In genomic region chr5:59620535-59621212, GRCh38 we compare ENCODE assay signal across 22 cellular contexts.
A peak's percentile ranks its signal among the peaks of the same experiment; 100 is the strongest.
DNase-seq lines count a peak whose midpoint lies in the region; ATAC-seq, FAIRE-seq and TF ChIP-seq lines count a peak whose summit lies in the region.
"Had no signal": no experiment of that assay in that cellular context is flagged by ENCODE, and none has a peak within 500 bp of the region (broad histone marks: within the 10 kb centered on the region; RNA-seq: fewer than 3 reads in every experiment).

No MANE protein-coding gene starts in this region.

- no peaks in the 10 kb centered on the region for H3K9me3 ChIP-seq in GM12878 (replicated peaks; ENCODE audit: control insufficient read depth, insufficient read depth, low read length)
- no peaks in the 10 kb centered on the region for H3K9me3 ChIP-seq in thyroid gland
- H3K9me3 ChIP-seq in PC-3 (ENCODE audit: low read length), result no peaks in the 10 kb centered on the region
- H3K9me3 ChIP-seq: sigmoid colon, SJCRH30 had no signal

- peak; percentile 8 for DNase-seq in AG08395 (ENCODE audit: low spot score)
- no peak for DNase-seq in GM12878 (ENCODE audit: low read depth, low spot score)
- DNase-seq in NCI-H2227 (lab: John Stamatoyannopoulos, UW; ENCODE audit: unreplicated experiment), result no peak
- no peak for DNase-seq in hypothalamus (lab: John Stamatoyannopoulos, UW)
- no peak for DNase-seq in thyroid gland
- no peak for DNase-seq in PC-3
- DNase-seq: ACHN; activated CD4-positive, alpha-beta T cell treated with anti-CD3 and anti-CD28 coated beads, Interleukin-2, amount 10 ng/mL, durations not matched to agents 24 days and 14 days; activated T-cell treated with anti-CD3 and anti-CD28 coated beads for 4 hours; caudate nucleus; effector memory CD4-positive, alpha-beta T cell; mammary epithelial cell; NCI-H1092; NCI-H2171 treated with DMSO at 0.1 percent for 48 hours; sigmoid colon; SJCRH30; stimulated activated CD4-positive, alpha-beta T cell treated with anti-CD3 and anti-CD28 coated beads, Interleukin-2, amount 100 ng/mL, for 48 hours; stimulated activated CD8-positive, alpha-beta memory T cell treated with anti-CD3 and anti-CD28 coated beads, Interleukin-4, amount 100 ng/mL, for 48 hours; trophoblast cell had no signal

- no peak for TF ChIP-seq EP300 in GM12878 (IDR thresholded peaks at IDR 0.05; ENCODE audit: borderline replicate concordance in 1 of 2, control insufficient read depth in 1 of 2, low read depth in 2 of 2, low read length in 2 of 2)

- H3K9ac ChIP-seq in GM12878 (ENCODE audit: control insufficient read depth, insufficient read depth, low read length), result no peak overlapping the region
- H3K9ac ChIP-seq in PC-3 (ENCODE audit: low read length), result no peak overlapping the region

- H4K20me1 ChIP-seq in GM12878 (ENCODE audit: control insufficient read depth, insufficient read depth), result no peaks in the 10 kb centered on the region
- no peaks in the 10 kb centered on the region for H4K20me1 ChIP-seq in PC-3 (ENCODE audit: low read length)

- H3K4me2 ChIP-seq in GM12878 (ENCODE audit: control insufficient read depth, insufficient read depth), result no peak overlapping the region
- H3K4me2 ChIP-seq in PC-3 (ENCODE audit: low read length), result no peak overlapping the region

- H3K4me1 ChIP-seq in GM12878 (ENCODE audit: control insufficient read depth, insufficient read depth, low read length), result peaks cover 3% of the 10 kb centered on the region; the same call in 1 of the 2 replicates
- H3K4me1 ChIP-seq in thyroid gland, result no peaks in the 10 kb centered on the region
- peaks cover 10% of the 10 kb centered on the region; the same call in 1 of the 2 replicates for H3K4me1 ChIP-seq in PC-3 (ENCODE audit: insufficient read depth, low read length)
- H3K4me1 ChIP-seq: SJCRH30 had no signal

- BruUV-seq in GM12878 (replicated peaks; lab: Mats Ljungman, UMichigan) (no TSS peak), PC-3 (replicated peaks; lab: Mats Ljungman, UMichigan) (no TSS peak)

- in situ Hi-C loops in GM12878 (cut with MboI), result no loop called here

- FAIRE-seq in GM12878 (lab: Jason Lieb, UNC), result peak; percentile 75
- FAIRE-seq: D721Med had no signal

- TF ChIP-seq POLR2A in GM12878 (IDR thresholded peaks at IDR 0.05; ENCODE audit: low read depth, low read length) (no peak), thyroid gland (IDR thresholded peaks at IDR 0.05) (no peak)

- intact Hi-C loops in GM12878 (cut with micrococcal nuclease; ENCODE audit: unreplicated experiment), result no loop called here
- intact Hi-C loops in thyroid gland (cut with DNase I), result no loop called here
- intact Hi-C loops in PC-3 (cut with micrococcal nuclease), result no loop called here

- SMC1A ChIA-PET in GM12878 (lab: Charles Lee; ENCODE audit: uncharacterized antibody, unreplicated experiment), result interaction anchor here (0.8 to 1.0 kb wide), 2 partner anchors 11 to 13 kb away, joined by 3 read pairs; no protein-coding TSS in a partner anchor

- H3K36me3 ChIP-seq in GM12878 (ENCODE audit: control insufficient read depth in 2 of 2, insufficient read depth in 2 of 2, low read length in 1 of 2) (no peaks in the 10 kb centered on the region), thyroid gland (no peaks in the 10 kb centered on the region), PC-3 (ENCODE audit: low read depth, low read length) (no peaks in the 10 kb centered on the region)
- H3K36me3 ChIP-seq: sigmoid colon had no signal

- H2AFZ ChIP-seq in GM12878 (ENCODE audit: control insufficient read depth, low read depth, low read length) (no peak overlapping the region), PC-3 (ENCODE audit: low read length) (no peak overlapping the region)

- RAD21 ChIA-PET in GM12878 (lab: Charles Lee; ENCODE audit: unreplicated experiment), result no interaction called here

- no peaks in the 10 kb centered on the region for H3K79me2 ChIP-seq in GM12878 (ENCODE audit: control insufficient read depth, insufficient read depth, low read length)
- no peaks in the 10 kb centered on the region for H3K79me2 ChIP-seq in PC-3 (ENCODE audit: low read length)

- H3K4me3 ChIP-seq in GM12878 (no peak overlapping the region), thyroid gland (replicated peaks in 1 of 3) (no peak overlapping the region), PC-3 (ENCODE audit: low read length) (no peak overlapping the region)
- H3K4me3 ChIP-seq: sigmoid colon, SJCRH30 had no signal

- no peaks in the 10 kb centered on the region for H3K9me2 ChIP-seq in PC-3 (replicated peaks; ENCODE audit: low read length)

- TF ChIP-seq CTCF in GM12878 (IDR thresholded peaks at IDR 0.05 in 2 of 3, conservative IDR thresholded peaks at IDR 0.05 in 1 of 3; ENCODE audit: control insufficient read depth in 2 of 3, extremely low read depth in 1 of 3, insufficient read depth in 1 of 3, low read depth in 3 of 3, low read length in 3 of 3), result no peak
- TF ChIP-seq CTCF in thyroid gland (IDR thresholded peaks at IDR 0.05), result no peak
- TF ChIP-seq CTCF in PC-3 (conservative IDR thresholded peaks at IDR 0.05; ENCODE audit: low read depth, low read length), result no peak

- no peaks in the 10 kb centered on the region for H3F3A ChIP-seq in PC-3 (ENCODE audit: low read length, unreplicated experiment)

- POLR2A ChIA-PET in GM12878 (lab: Charles Lee) (no interaction called here), PC-3 (lab: Charles Lee; ENCODE audit: unreplicated experiment) (no interaction called here)

- H3K27me3 ChIP-seq in GM12878 (replicated peaks in 1 of 2; ENCODE audit: control insufficient read depth in 2 of 2, insufficient read depth in 2 of 2, low read length in 1 of 2) (no peaks in the 10 kb centered on the region), thyroid gland (no peaks in the 10 kb centered on the region), PC-3 (ENCODE audit: low read length) (no peaks in the 10 kb centered on the region)
- H3K27me3 ChIP-seq: sigmoid colon, SJCRH30 had no signal

- peak; percentile 83 for ATAC-seq in GM18511 (IDR thresholded peaks at IDR 0.05; ENCODE audit: unreplicated experiment)
- ATAC-seq in HG03159 (IDR thresholded peaks at IDR 0.05; ENCODE audit: unreplicated experiment), result peak; percentile 48
- peak; percentile 66 for ATAC-seq in GM12878
- no peak for ATAC-seq in PC-3

- CTCF ChIA-PET in GM12878 (lab: Yijun Ruan, JAX) (interaction anchor here (0.8 to 1.9 kb wide), 2 partner anchors 82 to 115 kb away, joined by 3 to 6 read pairs; no protein-coding TSS in a partner anchor), PC-3 (lab: Charles Lee) (no interaction called here)

- H3K27ac ChIP-seq in GM12878 (ENCODE audit: control insufficient read depth, insufficient read depth) (no peak overlapping the region), thyroid gland (no peak overlapping the region), PC-3 (ENCODE audit: low read length) (no peak overlapping the region)
- H3K27ac ChIP-seq: sigmoid colon, SJCRH30 had no signal

- no peak for TF ChIP-seq RAD21 in GM12878 (IDR thresholded peaks at IDR 0.05; ENCODE audit: insufficient read depth, low read depth, low read length)

TF ChIP-seq in GM12878, 131 proteins besides CTCF, POLR2A, EP300 and RAD21 (continues in another document):
- TF ChIP-seq NRF1 (conservative IDR thresholded peaks at IDR 0.05; ENCODE audit: low read depth, low read length) (no peak), LARP7 (IDR thresholded peaks at IDR 0.05) (no peak), SMARCA5 (IDR thresholded peaks at IDR 0.05) (no peak), CHD4 (IDR thresholded peaks at IDR 0.05) (no peak), KDM1A (IDR thresholded peaks at IDR 0.05; ENCODE audit: borderline replicate concordance) (no peak), POLR2AphosphoS2 (IDR thresholded peaks at IDR 0.05; ENCODE audit: low read depth, low read length) (no peak), TBL1XR1 (IDR thresholded peaks at IDR 0.05; ENCODE audit: low read depth, low read length) (no peak), JUND (IDR thresholded peaks at IDR 0.05; ENCODE audit: low read depth, low read length) (no peak), MEF2B (IDR thresholded peaks at IDR 0.05; ENCODE audit: partially characterized antibody, poor library complexity, severe bottlenecking) (peak; percentile 13), POU2F2 (IDR thresholded peaks at IDR 0.05; ENCODE audit: borderline replicate concordance, low read depth, low read length) (no peak)
- TF ChIP-seq, protein P1, sequence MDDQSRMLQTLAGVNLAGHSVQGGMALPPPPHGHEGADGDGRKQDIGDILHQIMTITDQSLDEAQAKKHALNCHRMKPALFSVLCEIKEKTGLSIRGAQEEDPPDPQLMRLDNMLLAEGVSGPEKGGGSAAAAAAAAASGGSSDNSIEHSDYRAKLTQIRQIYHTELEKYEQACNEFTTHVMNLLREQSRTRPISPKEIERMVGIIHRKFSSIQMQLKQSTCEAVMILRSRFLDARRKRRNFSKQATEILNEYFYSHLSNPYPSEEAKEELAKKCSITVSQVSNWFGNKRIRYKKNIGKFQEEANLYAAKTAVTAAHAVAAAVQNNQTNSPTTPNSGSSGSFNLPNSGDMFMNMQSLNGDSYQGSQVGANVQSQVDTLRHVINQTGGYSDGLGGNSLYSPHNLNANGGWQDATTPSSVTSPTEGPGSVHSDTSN (IDR thresholded peaks at IDR 0.05; ENCODE audit: insufficient replicate concordance, low read depth, low read length), result no peak
- TF ChIP-seq, protein P2, sequence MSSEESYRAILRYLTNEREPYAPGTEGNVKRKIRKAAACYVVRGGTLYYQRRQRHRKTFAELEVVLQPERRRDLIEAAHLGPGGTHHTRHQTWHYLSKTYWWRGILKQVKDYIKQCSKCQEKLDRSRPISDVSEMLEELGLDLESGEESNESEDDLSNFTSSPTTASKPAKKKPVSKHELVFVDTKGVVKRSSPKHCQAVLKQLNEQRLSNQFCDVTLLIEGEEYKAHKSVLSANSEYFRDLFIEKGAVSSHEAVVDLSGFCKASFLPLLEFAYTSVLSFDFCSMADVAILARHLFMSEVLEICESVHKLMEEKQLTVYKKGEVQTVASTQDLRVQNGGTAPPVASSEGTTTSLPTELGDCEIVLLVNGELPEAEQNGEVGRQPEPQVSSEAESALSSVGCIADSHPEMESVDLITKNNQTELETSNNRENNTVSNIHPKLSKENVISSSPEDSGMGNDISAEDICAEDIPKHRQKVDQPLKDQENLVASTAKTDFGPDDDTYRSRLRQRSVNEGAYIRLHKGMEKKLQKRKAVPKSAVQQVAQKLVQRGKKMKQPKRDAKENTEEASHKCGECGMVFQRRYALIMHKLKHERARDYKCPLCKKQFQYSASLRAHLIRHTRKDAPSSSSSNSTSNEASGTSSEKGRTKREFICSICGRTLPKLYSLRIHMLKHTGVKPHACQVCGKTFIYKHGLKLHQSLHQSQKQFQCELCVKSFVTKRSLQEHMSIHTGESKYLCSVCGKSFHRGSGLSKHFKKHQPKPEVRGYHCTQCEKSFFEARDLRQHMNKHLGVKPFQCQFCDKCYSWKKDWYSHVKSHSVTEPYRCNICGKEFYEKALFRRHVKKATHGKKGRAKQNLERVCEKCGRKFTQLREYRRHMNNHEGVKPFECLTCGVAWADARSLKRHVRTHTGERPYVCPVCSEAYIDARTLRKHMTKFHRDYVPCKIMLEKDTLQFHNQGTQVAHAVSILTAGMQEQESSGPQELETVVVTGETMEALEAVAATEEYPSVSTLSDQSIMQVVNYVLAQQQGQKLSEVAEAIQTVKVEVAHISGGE (CRISPR knock-in tag; IDR thresholded peaks at IDR 0.05), result no peak
